In the genomic region with DNA sequence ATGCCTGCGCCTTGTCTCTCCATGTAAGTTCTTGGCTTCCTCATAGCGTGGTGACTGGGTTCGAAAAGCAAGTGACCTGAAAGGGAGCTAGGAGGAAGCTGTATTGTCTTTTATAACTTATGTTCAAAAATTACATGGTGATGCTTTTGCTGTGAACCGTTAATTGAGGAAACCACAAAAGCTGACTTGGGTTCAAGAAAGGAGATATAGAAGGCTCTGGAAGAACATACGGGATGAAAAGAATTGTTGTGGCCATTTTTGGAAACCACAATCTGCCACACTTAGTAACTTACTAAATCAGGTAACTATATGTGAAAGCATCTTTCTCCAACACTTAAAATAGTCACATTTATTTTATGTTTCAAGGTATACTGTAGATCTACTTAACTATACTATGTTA, we compare ENCODE assay signal across 1 cellular context.
TF ChIP-seq lines count a peak whose summit lies in the region.

No MANE protein-coding gene starts in this region.

TF ChIP-seq in IMR-90, 13 proteins besides CTCF, POLR2A, EP300 and RAD21 (continued from another document):
- TF ChIP-seq MXI1 (IDR thresholded peaks at IDR 0.05; ENCODE audit: borderline replicate concordance, low read depth, low read length) (no peak), RFX5 (IDR thresholded peaks at IDR 0.05; ENCODE audit: low read depth, low read length) (no peak), FOS (IDR thresholded peaks at IDR 0.05; ENCODE audit: low read depth, low read length) (no peak), RCOR1 (IDR thresholded peaks at IDR 0.05; ENCODE audit: insufficient replicate concordance, low read length) (no peak), MAFK (IDR thresholded peaks at IDR 0.05; ENCODE audit: low read depth, low read length) (no peak)
- TF ChIP-seq, protein P1, sequence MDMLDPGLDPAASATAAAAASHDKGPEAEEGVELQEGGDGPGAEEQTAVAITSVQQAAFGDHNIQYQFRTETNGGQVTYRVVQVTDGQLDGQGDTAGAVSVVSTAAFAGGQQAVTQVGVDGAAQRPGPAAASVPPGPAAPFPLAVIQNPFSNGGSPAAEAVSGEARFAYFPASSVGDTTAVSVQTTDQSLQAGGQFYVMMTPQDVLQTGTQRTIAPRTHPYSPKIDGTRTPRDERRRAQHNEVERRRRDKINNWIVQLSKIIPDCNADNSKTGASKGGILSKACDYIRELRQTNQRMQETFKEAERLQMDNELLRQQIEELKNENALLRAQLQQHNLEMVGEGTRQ (IDR thresholded peaks at IDR 0.05; ENCODE audit: low read depth, low read length), result no peak
